ENCODE assay signal across 8 cellular contexts in the genomic region with DNA sequence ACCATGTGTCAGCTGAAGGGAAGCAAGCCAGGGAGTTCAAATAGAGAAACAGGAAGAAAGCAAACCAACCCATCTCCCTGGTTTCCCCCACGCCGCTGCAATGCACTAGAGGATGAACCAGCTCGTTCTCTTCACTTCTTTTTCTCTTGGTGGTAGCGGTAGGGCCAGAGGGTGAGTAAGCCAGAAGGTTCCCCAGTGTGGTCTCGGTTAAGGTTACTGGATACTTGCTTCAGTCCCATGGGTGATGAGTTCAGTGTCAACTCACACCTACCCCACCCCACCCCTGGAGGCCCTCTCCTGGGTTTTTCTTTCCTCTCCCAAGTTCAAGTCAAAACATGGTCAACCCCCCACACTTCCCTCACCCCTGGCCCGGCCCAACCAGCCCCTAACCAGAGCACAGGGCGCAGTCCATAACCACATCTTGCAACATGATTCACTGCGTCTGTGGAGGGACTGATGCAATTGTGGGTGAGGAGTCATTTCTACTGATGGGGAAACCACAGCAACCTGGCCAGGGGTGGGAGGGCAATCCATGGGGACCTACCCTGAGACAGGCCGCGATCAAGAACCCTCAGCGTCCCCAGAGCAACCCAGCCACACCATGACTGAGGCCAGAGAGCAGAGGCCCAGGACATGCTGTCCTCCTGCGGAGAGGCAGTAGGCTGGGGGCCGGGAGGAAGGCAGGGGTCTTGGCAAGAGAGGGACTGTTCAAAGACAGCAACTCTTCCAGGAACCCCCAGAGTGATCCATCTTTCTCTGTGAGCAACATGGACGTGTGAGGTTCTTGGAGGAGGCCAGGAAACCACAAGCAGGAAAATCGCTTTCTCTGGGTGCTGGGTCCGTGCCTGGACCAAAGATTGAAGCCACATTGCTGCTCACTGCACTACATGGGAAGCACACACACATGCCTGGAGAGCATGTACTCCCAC.
A peak's percentile ranks its signal among the peaks of the same experiment; 100 is the strongest.
DNase-seq lines count a peak whose midpoint lies in the region; ATAC-seq and TF ChIP-seq lines count a peak whose summit lies in the region.

No MANE protein-coding gene starts in this region.

- intact Hi-C loops in PC-3 (cut with micrococcal nuclease): no loop called here

- 0 out of 2 replicates have a peak overlapping the region, but pooled peaks have one; percentile 28 for H3K4me2 ChIP-seq in PC-3 (ENCODE audit: low read length)
- H3K4me2 ChIP-seq in hepatocyte: no peak overlapping the region

- H3K4me3 Mint-ChIP-seq in activated naive CD8-positive, alpha-beta T cell: peak overlapping the region; percentile 38
- H3K4me3 Mint-ChIP-seq in natural killer cell treated with Interleukin-12 subunit alpha and Interleukin-12 subunit beta and Interleukin-15 and Interleukin-18, amount 100 ng/mL, for 72 hours: peak overlapping the region; percentile 59

- H3K27me3 ChIP-seq in PC-3 (ENCODE audit: low read length): no peaks in the 10 kb centered on the region
- H3K27me3 ChIP-seq in hepatocyte: no peaks in the 10 kb centered on the region

- H3K79me2 ChIP-seq in PC-3 (ENCODE audit: low read length): no peaks in the 10 kb centered on the region
- H3K79me2 ChIP-seq in hepatocyte: no peaks in the 10 kb centered on the region

- H3K9ac ChIP-seq in PC-3 (ENCODE audit: low read length): no peak overlapping the region

- H3K27ac ChIP-seq in PC-3 (ENCODE audit: low read length) (peak overlapping the region; percentile 50), hepatocyte (no peak overlapping the region)

- no peaks in the 10 kb centered on the region for H3F3A ChIP-seq in PC-3 (ENCODE audit: low read length, unreplicated experiment)

- H3K4me1 Mint-ChIP-seq in activated naive CD8-positive, alpha-beta T cell (ENCODE audit: low read depth): peaks cover 52% of the 10 kb centered on the region
- peaks cover 70 to 88% of the 10 kb centered on the region in 2 donors for H3K4me1 Mint-ChIP-seq in natural killer cell treated with Interleukin-12 subunit alpha and Interleukin-12 subunit beta and Interleukin-15 and Interleukin-18, amount 100 ng/mL, for 72 hours (ENCODE audit: low read depth in 2 of 2)

- H3K36me3 ChIP-seq in PC-3 (ENCODE audit: low read depth, low read length) (no peaks in the 10 kb centered on the region), hepatocyte (replicated peaks; ENCODE audit: insufficient read depth, low read depth) (no peaks in the 10 kb centered on the region)

- no peaks in the 10 kb centered on the region for H3K9me3 Mint-ChIP-seq in activated naive CD8-positive, alpha-beta T cell (ENCODE audit: low read depth)
- H3K9me3 Mint-ChIP-seq in natural killer cell treated with Interleukin-12 subunit alpha and Interleukin-12 subunit beta and Interleukin-15 and Interleukin-18, amount 100 ng/mL, for 72 hours: no peaks in the 10 kb centered on the region

- POLR2A ChIA-PET in PC-3 (lab: Charles Lee; ENCODE audit: unreplicated experiment): no interaction called here

- no peaks in the 10 kb centered on the region for H4K20me1 ChIP-seq in PC-3 (ENCODE audit: low read length)
- no peaks in the 10 kb centered on the region for H4K20me1 ChIP-seq in hepatocyte (ENCODE audit: insufficient read depth, poor library complexity, severe bottlenecking)

- ATAC-seq in GM18508 (IDR thresholded peaks at IDR 0.05; ENCODE audit: insufficient read depth, unreplicated experiment) (peak; percentile 46), HG02798 (IDR thresholded peaks at IDR 0.05; ENCODE audit: poor library complexity, unreplicated experiment) (peak; percentile 71), PC-3 (no peak)
- peak; percentile 92 to 95 for ATAC-seq in natural killer cell treated with Interleukin-12 subunit alpha and Interleukin-12 subunit beta and Interleukin-15 and Interleukin-18, amount 100 ng/mL, for 72 hours

- H3K9me2 ChIP-seq in PC-3 (replicated peaks; ENCODE audit: low read length) (no peaks in the 10 kb centered on the region), hepatocyte (replicated peaks; ENCODE audit: insufficient read depth) (no peaks in the 10 kb centered on the region)

- no TSS peak for BruUV-seq in PC-3 (replicated peaks; lab: Mats Ljungman, UMichigan)

- H3K27me3 Mint-ChIP-seq in activated naive CD8-positive, alpha-beta T cell: peaks cover 18% of the 10 kb centered on the region
- peaks cover 39 to 46% of the 10 kb centered on the region in 2 donors for H3K27me3 Mint-ChIP-seq in natural killer cell treated with Interleukin-12 subunit alpha and Interleukin-12 subunit beta and Interleukin-15 and Interleukin-18, amount 100 ng/mL, for 72 hours

- H3K4me3 ChIP-seq in PC-3 (ENCODE audit: low read length) (no peak overlapping the region), hepatocyte (no peak overlapping the region)

- CTCF ChIA-PET in PC-3 (lab: Charles Lee): interaction anchor here (1.0 kb wide), 1 partner anchor 12 kb away, joined by 3 read pairs; no protein-coding TSS in a partner anchor

- H3K4me1 ChIP-seq in PC-3 (ENCODE audit: insufficient read depth, low read length): peaks cover 19% of the 10 kb centered on the region
- H3K4me1 ChIP-seq in hepatocyte (ENCODE audit: insufficient read depth): peaks cover 2% of the 10 kb centered on the region

- no peak overlapping the region for H3K27ac Mint-ChIP-seq in activated naive CD8-positive, alpha-beta T cell
- H3K27ac Mint-ChIP-seq in natural killer cell treated with Interleukin-12 subunit alpha and Interleukin-12 subunit beta and Interleukin-15 and Interleukin-18, amount 100 ng/mL, for 72 hours: peak overlapping the region; percentile 85 to 90

- H2AFZ ChIP-seq in PC-3 (ENCODE audit: low read length) (no peak overlapping the region), hepatocyte (no peak overlapping the region)

- no peak for TF ChIP-seq CTCF in PC-3 (conservative IDR thresholded peaks at IDR 0.05; ENCODE audit: low read depth, low read length)
- TF ChIP-seq CTCF in hepatocyte (IDR thresholded peaks at IDR 0.05; ENCODE audit: poor library complexity): no peak

- H3K9me3 ChIP-seq in PC-3 (ENCODE audit: low read length): no peaks in the 10 kb centered on the region
- no peaks in the 10 kb centered on the region for H3K9me3 ChIP-seq in hepatocyte (ENCODE audit: low read depth)

- H3K36me3 Mint-ChIP-seq in activated naive CD8-positive, alpha-beta T cell: peaks cover 9% of the 10 kb centered on the region
- H3K36me3 Mint-ChIP-seq in natural killer cell treated with Interleukin-12 subunit alpha and Interleukin-12 subunit beta and Interleukin-15 and Interleukin-18, amount 100 ng/mL, for 72 hours: peaks cover 16% of the 10 kb centered on the region

- 88% methylated on average over 16 of the region's 16 CpGs for WGBS in hepatocyte (ENCODE audit: low lambda C conversion rate, missing lambda C conversion rate)

- DNase-seq in PC-3: peak; percentile 65
- peak; percentile 96 for DNase-seq in natural killer cell treated with Interleukin-12 subunit alpha and Interleukin-12 subunit beta and Interleukin-15 and Interleukin-18, amount 100 ng/mL, for 72 hours (ENCODE audit: low spot score)
- DNase-seq in hepatocyte (ENCODE audit: low spot score): no peak
- no peak for DNase-seq in cerebellar nuclear complex (lab: John Stamatoyannopoulos, UW)
- no peak for DNase-seq in NCI-H2171 treated with DMSO at 0.1 percent for 48 hours (lab: John Stamatoyannopoulos, UW)

Comparison
In these comparisons a context has a peak if more than half of its experiments do, and no peak if none do; other contexts are left out.
1. DNase-seq: peak in PC-3 (single experiment) and natural killer cell treated with Interleukin-12 subunit alpha and Interleukin-12 subunit beta and Interleukin-15 and Interleukin-18, amount 100 ng/mL, for 72 hours (single experiment); none in hepatocyte (single experiment), cerebellar nuclear complex (0 of 2) and NCI-H2171 treated with DMSO at 0.1 percent for 48 hours (single experiment).